In the genomic region with DNA sequence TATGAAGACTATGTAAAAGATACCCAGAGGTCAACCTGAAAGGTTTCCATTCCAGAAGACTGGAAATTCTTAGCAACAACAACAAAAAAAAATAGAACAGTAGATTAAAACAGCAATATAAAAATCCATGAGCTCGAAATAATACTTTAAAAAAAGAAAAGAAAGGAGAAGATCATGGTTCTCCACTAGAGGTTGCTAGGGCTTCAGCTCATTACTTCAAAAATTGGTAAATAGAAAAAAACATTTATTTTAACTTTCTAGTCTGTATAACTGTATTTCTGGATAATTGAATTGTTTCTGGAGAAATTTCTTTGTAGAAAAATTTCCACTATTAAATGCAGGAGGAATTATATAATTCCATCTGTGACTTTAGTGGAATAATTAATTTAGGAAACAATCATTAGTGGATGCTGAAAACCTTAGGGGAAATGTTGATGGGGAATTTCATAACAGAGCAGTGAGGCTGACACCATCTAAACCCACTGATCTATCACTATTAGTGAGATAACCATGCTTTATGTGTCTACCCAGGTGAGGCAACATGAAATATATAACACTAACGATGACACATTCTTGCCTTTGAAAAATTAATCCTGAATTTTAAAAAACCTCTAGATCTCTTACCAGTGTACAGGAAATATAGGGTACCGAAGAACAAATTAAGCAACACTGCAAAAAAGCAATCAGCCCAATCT, we compare ENCODE assay signal across 13 cellular contexts.
DNase-seq lines count a peak whose midpoint lies in the region; ATAC-seq, FAIRE-seq and TF ChIP-seq lines count a peak whose summit lies in the region.
"Had no signal": no experiment of that assay in that cellular context is flagged by ENCODE, and none has a peak within 500 bp of the region (broad histone marks: within the 10 kb centered on the region; RNA-seq: fewer than 3 reads in every experiment).

No MANE protein-coding gene starts in this region.

- H3K9me3 ChIP-seq in HCT116 (ENCODE audit: control insufficient read depth in 1 of 2, insufficient read depth in 1 of 2, low read depth in 1 of 2, low read length in 2 of 2) (no peaks in the 10 kb centered on the region), adrenal gland (replicated peaks in 1 of 3) (peaks cover 0 to 3% (median 0%) of the 10 kb centered on the region in 3 donors)

- BruUV-seq in HCT116 (replicated peaks; lab: Mats Ljungman, UMichigan), result no TSS peak

- TF ChIP-seq RAD21 in HCT116 (IDR thresholded peaks at IDR 0.05; ENCODE audit: low read depth), result peak; percentile 67

- no peak overlapping the region for H3K4me2 ChIP-seq in HCT116 (ENCODE audit: low read length)

- TF ChIP-seq CTCF in AG09319 (IDR thresholded peaks at IDR 0.05; ENCODE audit: low read depth, low read length) (peak; percentile 40), HCT116 (IDR thresholded peaks at IDR 0.05 in 2 of 3, conservative IDR thresholded peaks at IDR 0.05 in 1 of 3; ENCODE audit: borderline replicate concordance in 1 of 3, insufficient read depth in 1 of 3, low read depth in 2 of 3, low read length in 2 of 3) (peak; percentile 22 to 52 (median 49); a peak in 3 of 6 replicates), adrenal gland (IDR thresholded peaks at IDR 0.05) (peak in 5 of 6 experiments; percentile 26 to 60 (median 51))

- H4K20me1 ChIP-seq in HCT116 (ENCODE audit: insufficient read depth), result no peaks in the 10 kb centered on the region

- CTCF ChIA-PET in HCT116 (lab: Charles Lee), result interaction anchor here (0.5 to 1.2 kb wide), 11 partner anchors 9 to 852 kb away, joined by 3 to 15 read pairs (median 4); no protein-coding TSS in a partner anchor

- peak; percentile 24 for FAIRE-seq in islet of Langerhans (lab: Jason Lieb, UNC)
- FAIRE-seq: keratinocyte had no signal

- TF ChIP-seq POLR2A in HCT116 (IDR thresholded peaks at IDR 0.05; ENCODE audit: borderline replicate concordance, extremely low read depth, insufficient read depth, insufficient read length) (no peak), adrenal gland (IDR thresholded peaks at IDR 0.05) (no peak)

- 64 to 69% (median 65%) methylated on average over 3 of the region's 3 CpGs for WGBS in adrenal gland, 4 donors

- H3K4me3 ChIP-seq in HCT116 (replicated peaks in 1 of 2; ENCODE audit: low read depth in 1 of 2, low read length in 2 of 2) (no peak overlapping the region), adrenal gland (no peak overlapping the region)
- H3K4me3 ChIP-seq: thoracic aorta had no signal

- H2AFZ ChIP-seq in HCT116 (ENCODE audit: low read depth, low read length, poor library complexity, severe bottlenecking), result peak overlapping the region; percentile 29

- no peaks in the 10 kb centered on the region for H3K9me2 ChIP-seq in HCT116 (ENCODE audit: insufficient read depth)

- no peak overlapping the region for H3K9ac ChIP-seq in HCT116 (ENCODE audit: low read length)

- RAD21 ChIA-PET in HCT116 (lab: Charles Lee; ENCODE audit: low non-redundant PET in 1 of 2, low total read pairs in 2 of 2, uncharacterized antibody in 2 of 2, unreplicated experiment in 2 of 2), result interaction anchor here in 1 of 2 experiments (0.7 kb wide), 1 partner anchor 307 kb away, joined by 3 read pairs; no protein-coding TSS in a partner anchor

- POLR2A ChIA-PET in HCT116 (lab: Charles Lee), result interaction anchor here (1.0 kb wide), 1 partner anchor 278 kb away, joined by 3 read pairs; no protein-coding TSS in a partner anchor

- no peaks in the 10 kb centered on the region for H3K4me1 ChIP-seq in HCT116 (ENCODE audit: control insufficient read depth in 1 of 2, insufficient read depth in 2 of 2, low read length in 2 of 2)
- no peaks in the 10 kb centered on the region for H3K4me1 ChIP-seq in adrenal gland (replicated peaks in 1 of 2)

- H3K36me3 ChIP-seq in HCT116 (ENCODE audit: control insufficient read depth in 1 of 2, insufficient read depth in 2 of 2, low read length in 2 of 2) (no peaks in the 10 kb centered on the region), adrenal gland (replicated peaks in 1 of 2) (no peaks in the 10 kb centered on the region)
- H3K36me3 ChIP-seq: thoracic aorta had no signal

- H3K27ac ChIP-seq in HCT116 (ENCODE audit: low read depth, low read length) (no peak overlapping the region), adrenal gland (no peak overlapping the region)
- H3K27ac ChIP-seq: thoracic aorta had no signal

- no peak for DNase-seq in AG09319 (ENCODE audit: extremely low read depth, low read depth)
- DNase-seq in HCT116 (ENCODE audit: low read depth, low spot score), result no peak
- no peak for DNase-seq in adrenal gland
- no peak for DNase-seq in DMS53 treated with DMSO at 0.1 percent for 48 hours (lab: John Stamatoyannopoulos, UW; ENCODE audit: unreplicated experiment)
- no peak for DNase-seq in activated naive CD4-positive, alpha-beta T cell (lab: John Stamatoyannopoulos, UW)
- no peak for DNase-seq in NCI-H2196 (lab: John Stamatoyannopoulos, UW; ENCODE audit: unreplicated experiment)
- DNase-seq in occipital lobe (lab: John Stamatoyannopoulos, UW), result no peak
- DNase-seq: activated CD4-positive, CD25-positive, alpha-beta regulatory T cell; DMS79 treated with DMSO at 0.1 percent for 48 hours; NCI-H2227 treated with DMSO at 0.1 percent for 48 hours had no signal

- H3K27me3 ChIP-seq in HCT116 (ENCODE audit: insufficient read depth, low read length), result no peaks in the 10 kb centered on the region
- no peaks in the 10 kb centered on the region for H3K27me3 ChIP-seq in adrenal gland

- no peak for ATAC-seq in HCT116

- intact Hi-C loops in HCT116 (cut with micrococcal nuclease) (loop anchor here (1.0 to 2.0 kb wide), 2 partner anchors 154 to 279 kb away; no protein-coding TSS in a partner anchor), adrenal gland (cut with DNase I) (loop anchor here (5.0 to 10.0 kb wide), 2 partner anchors 278 to 281 kb away; no protein-coding TSS in a partner anchor)

- no peaks in the 10 kb centered on the region for H3K79me2 ChIP-seq in HCT116 (ENCODE audit: insufficient read depth, low read length)

TF ChIP-seq in HCT116, 20 proteins besides CTCF, POLR2A, EP300 and RAD21 (continues in another document):
- no peak for TF ChIP-seq SIN3A (IDR thresholded peaks at IDR 0.05; ENCODE audit: low read depth)
- no peak for TF ChIP-seq CEBPB (IDR thresholded peaks at IDR 0.05; ENCODE audit: low read depth)
- TF ChIP-seq TCF7L2 (IDR thresholded peaks at IDR 0.05; ENCODE audit: borderline replicate concordance, extremely low read depth, insufficient read depth, insufficient read length), result no peak
- TF ChIP-seq EGR1 (IDR thresholded peaks at IDR 0.05; ENCODE audit: low read depth), result no peak
- no peak for TF ChIP-seq YY1 (IDR thresholded peaks at IDR 0.05; ENCODE audit: extremely low read depth, insufficient replicate concordance, low read depth, low read length)
- no peak for TF ChIP-seq SRF (IDR thresholded peaks at IDR 0.05; ENCODE audit: low read depth)
- TF ChIP-seq, protein P1, sequence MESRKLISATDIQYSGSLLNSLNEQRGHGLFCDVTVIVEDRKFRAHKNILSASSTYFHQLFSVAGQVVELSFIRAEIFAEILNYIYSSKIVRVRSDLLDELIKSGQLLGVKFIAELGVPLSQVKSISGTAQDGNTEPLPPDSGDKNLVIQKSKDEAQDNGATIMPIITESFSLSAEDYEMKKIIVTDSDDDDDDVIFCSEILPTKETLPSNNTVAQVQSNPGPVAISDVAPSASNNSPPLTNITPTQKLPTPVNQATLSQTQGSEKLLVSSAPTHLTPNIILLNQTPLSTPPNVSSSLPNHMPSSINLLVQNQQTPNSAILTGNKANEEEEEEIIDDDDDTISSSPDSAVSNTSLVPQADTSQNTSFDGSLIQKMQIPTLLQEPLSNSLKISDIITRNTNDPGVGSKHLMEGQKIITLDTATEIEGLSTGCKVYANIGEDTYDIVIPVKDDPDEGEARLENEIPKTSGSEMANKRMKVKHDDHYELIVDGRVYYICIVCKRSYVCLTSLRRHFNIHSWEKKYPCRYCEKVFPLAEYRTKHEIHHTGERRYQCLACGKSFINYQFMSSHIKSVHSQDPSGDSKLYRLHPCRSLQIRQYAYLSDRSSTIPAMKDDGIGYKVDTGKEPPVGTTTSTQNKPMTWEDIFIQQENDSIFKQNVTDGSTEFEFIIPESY (IDR thresholded peaks at IDR 0.05; ENCODE audit: extremely low read depth, insufficient replicate concordance, low read length), result no peak
- TF ChIP-seq POLR2AphosphoS5 (IDR thresholded peaks at IDR 0.05; ENCODE audit: low read depth, low read length), result no peak
- TF ChIP-seq CBX3 (IDR thresholded peaks at IDR 0.05; ENCODE audit: low read depth), result no peak
- no peak for TF ChIP-seq ELF1 (IDR thresholded peaks at IDR 0.05; ENCODE audit: borderline replicate concordance, low read depth)
- TF ChIP-seq EZH2phosphoT487 (IDR thresholded peaks at IDR 0.05; ENCODE audit: borderline replicate concordance), result no peak
- no peak for TF ChIP-seq JUND (IDR thresholded peaks at IDR 0.05)
- TF ChIP-seq, protein P2, sequence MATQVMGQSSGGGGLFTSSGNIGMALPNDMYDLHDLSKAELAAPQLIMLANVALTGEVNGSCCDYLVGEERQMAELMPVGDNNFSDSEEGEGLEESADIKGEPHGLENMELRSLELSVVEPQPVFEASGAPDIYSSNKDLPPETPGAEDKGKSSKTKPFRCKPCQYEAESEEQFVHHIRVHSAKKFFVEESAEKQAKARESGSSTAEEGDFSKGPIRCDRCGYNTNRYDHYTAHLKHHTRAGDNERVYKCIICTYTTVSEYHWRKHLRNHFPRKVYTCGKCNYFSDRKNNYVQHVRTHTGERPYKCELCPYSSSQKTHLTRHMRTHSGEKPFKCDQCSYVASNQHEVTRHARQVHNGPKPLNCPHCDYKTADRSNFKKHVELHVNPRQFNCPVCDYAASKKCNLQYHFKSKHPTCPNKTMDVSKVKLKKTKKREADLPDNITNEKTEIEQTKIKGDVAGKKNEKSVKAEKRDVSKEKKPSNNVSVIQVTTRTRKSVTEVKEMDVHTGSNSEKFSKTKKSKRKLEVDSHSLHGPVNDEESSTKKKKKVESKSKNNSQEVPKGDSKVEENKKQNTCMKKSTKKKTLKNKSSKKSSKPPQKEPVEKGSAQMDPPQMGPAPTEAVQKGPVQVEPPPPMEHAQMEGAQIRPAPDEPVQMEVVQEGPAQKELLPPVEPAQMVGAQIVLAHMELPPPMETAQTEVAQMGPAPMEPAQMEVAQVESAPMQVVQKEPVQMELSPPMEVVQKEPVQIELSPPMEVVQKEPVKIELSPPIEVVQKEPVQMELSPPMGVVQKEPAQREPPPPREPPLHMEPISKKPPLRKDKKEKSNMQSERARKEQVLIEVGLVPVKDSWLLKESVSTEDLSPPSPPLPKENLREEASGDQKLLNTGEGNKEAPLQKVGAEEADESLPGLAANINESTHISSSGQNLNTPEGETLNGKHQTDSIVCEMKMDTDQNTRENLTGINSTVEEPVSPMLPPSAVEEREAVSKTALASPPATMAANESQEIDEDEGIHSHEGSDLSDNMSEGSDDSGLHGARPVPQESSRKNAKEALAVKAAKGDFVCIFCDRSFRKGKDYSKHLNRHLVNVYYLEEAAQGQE (IDR thresholded peaks at IDR 0.05; ENCODE audit: low read depth), result no peak
- TF ChIP-seq FOSL1 (IDR thresholded peaks at IDR 0.05; ENCODE audit: low read depth), result no peak
- no peak for TF ChIP-seq SP1 (IDR thresholded peaks at IDR 0.05; ENCODE audit: low read depth)
